8 cellular contexts compared by ENCODE assay signal in the genomic region with DNA sequence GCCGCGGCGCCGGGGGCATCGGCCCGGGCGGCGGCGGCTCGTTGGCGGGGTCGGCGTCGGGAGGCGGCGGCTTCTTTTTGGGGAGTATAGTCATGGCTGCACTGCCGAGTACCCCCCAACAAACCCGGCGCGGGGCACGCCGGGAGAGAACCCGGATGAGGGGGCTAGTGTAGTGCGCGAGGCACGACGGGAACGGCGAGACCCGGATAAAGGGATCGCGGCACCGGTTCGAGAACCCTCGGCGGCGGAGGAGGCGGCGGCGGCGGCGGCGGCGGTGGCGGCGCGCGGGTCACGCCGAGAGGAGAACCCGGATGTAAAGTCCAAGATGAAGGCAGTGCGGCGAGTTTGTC. TPM values are rescaled to one million over a fixed set of nuclear protein-coding genes. Genes with fewer than 3 reads are reported as not detected.
DNase-seq lines count a peak whose midpoint lies in the region; TF ChIP-seq lines count a peak whose summit lies in the region.

OTUD5 (minus strand) TSS at position 131 of the 350 bp plus-strand sequence; CDS start at position 94, 37 bp downstream.

- no peaks in the 10 kb centered on the region for H3K9me3 ChIP-seq in HAP-1

- DNase-seq in GM10266 (ENCODE audit: extremely low spot score) (peak; percentile 87), HAP-1 (ENCODE audit: low spot score in 2 of 2) (peak; percentile 63 to 83), NCI-H1105 (lab: John Stamatoyannopoulos, UW) (peak; percentile 65), dermis blood vessel endothelial cell (no peak), lung microvascular endothelial cell (ENCODE audit: low read depth in 2 of 2) (no peak), cerebellar cortex (ENCODE audit: low spot score) (no peak)
- peak; percentile 50 to 54 for DNase-seq in activated CD4-positive, alpha-beta T cell treated with anti-CD3 and anti-CD28 coated beads for 24 hours (ENCODE audit: low read depth in 2 of 2)
- DNase-seq in stimulated activated CD8-positive, alpha-beta memory T cell treated with anti-CD3 and anti-CD28 coated beads, Interleukin-12 subunit alpha, Interleukin-12 subunit beta, amount 100 ng/mL, for 4 hours (ENCODE audit: low read depth), result peak; percentile 61

- no peak for TF ChIP-seq CTCF in GM10266 (IDR thresholded peaks at IDR 0.05; ENCODE audit: control insufficient read depth, insufficient read depth, low read depth, missing control alignments)

- in situ Hi-C loops in HAP-1 (cut with MboI; ENCODE audit: low sequenced_read_pairs), result no loop called here

- peaks cover 27% of the 10 kb centered on the region for H3K36me3 ChIP-seq in HAP-1 (replicated peaks)

- no peaks in the 10 kb centered on the region for H3K27me3 ChIP-seq in HAP-1 (ENCODE audit: low read depth)

- H3K4me3 ChIP-seq in HAP-1, result peak within 1 kb of the TSS; percentile 86

- H3K4me1 ChIP-seq in HAP-1, result peaks cover 11% of the 10 kb centered on the region

RNA-seq across cellular contexts. Expression of gene OTUD5, which starts in this region (rescaled TPM):
- total RNA-seq in dermis blood vessel endothelial cell (29.4 and 38.2 TPM in 2 replicates), lung microvascular endothelial cell (19.4 and 23.8 TPM in 2 replicates)

Comparison
In these comparisons a context has a peak if more than half of its experiments do, and no peak if none do; other contexts are left out.
1. DNase-seq: peak in GM10266 (single experiment), HAP-1 (2 of 2), NCI-H1105 (single experiment), activated CD4-positive, alpha-beta T cell treated with anti-CD3 and anti-CD28 coated beads for 24 hours (2 of 2) and stimulated activated CD8-positive, alpha-beta memory T cell treated with anti-CD3 and anti-CD28 coated beads, Interleukin-12 subunit alpha, Interleukin-12 subunit beta, amount 100 ng/mL, for 4 hours (single experiment); none in dermis blood vessel endothelial cell (single experiment), lung microvascular endothelial cell (0 of 2) and cerebellar cortex (single experiment).